Comparison of ENCODE assay signal across 8 cellular contexts in genomic region chr3:149751551-149751950, GRCh38. TPM values are rescaled to one million over a fixed set of nuclear protein-coding genes. Genes with fewer than 3 reads are reported as not detected.
DNase-seq lines count a peak whose midpoint lies in the region; ATAC-seq and TF ChIP-seq lines count a peak whose summit lies in the region.

No MANE protein-coding gene starts in this region.

- H3K9me3 ChIP-seq in tibial artery = no peaks in the 10 kb centered on the region

- H3K4me3 ChIP-seq in tibial artery = peak overlapping the region; percentile 73 to 86

- intact Hi-C loops in tibial artery (cut with DNase I; ENCODE audit: low total_unique reads) = no loop called here

- no peak for DNase-seq in activated T-cell treated with anti-CD3 and anti-CD28 coated beads, Interleukin-2, amount 50 U/mL, for 72 hours
- DNase-seq in activated T-cell treated with anti-CD3 and anti-CD28 coated beads, Interleukin-2, amount 50 U/mL, for 48 hours = no peak
- peak; percentile 5 for DNase-seq in left kidney (ENCODE audit: low read depth, low spot score)
- DNase-seq in tibial artery = no peak
- no peak for DNase-seq in HK-2 (ENCODE audit: unreplicated experiment)
- no peak for DNase-seq in NCI-H187 (lab: John Stamatoyannopoulos, UW)
- DNase-seq in COR-L47 (lab: John Stamatoyannopoulos, UW) = no peak

- peaks cover 0 to 10% (median 5%) of the 10 kb centered on the region in 4 donors for H3K4me1 ChIP-seq in tibial artery

- peaks cover 25% of the 10 kb centered on the region for H3K4me1 Mint-ChIP-seq in activated T-cell treated with anti-CD3 and anti-CD28 coated beads, Interleukin-2, amount 50 U/mL, for 72 hours (ENCODE audit: low read depth)
- peaks cover 35% of the 10 kb centered on the region for H3K4me1 Mint-ChIP-seq in activated naive CD8-positive, alpha-beta T cell (ENCODE audit: low read depth)

- H3K27me3 ChIP-seq in tibial artery = no peaks in the 10 kb centered on the region

- H3K27me3 Mint-ChIP-seq in activated T-cell treated with anti-CD3 and anti-CD28 coated beads, Interleukin-2, amount 50 U/mL, for 72 hours (ENCODE audit: low read depth) = no peaks in the 10 kb centered on the region
- no peaks in the 10 kb centered on the region for H3K27me3 Mint-ChIP-seq in activated naive CD8-positive, alpha-beta T cell

- H3K4me3 Mint-ChIP-seq in activated T-cell treated with anti-CD3 and anti-CD28 coated beads, Interleukin-2, amount 50 U/mL, for 72 hours = peak overlapping the region; percentile 94 to 96
- H3K4me3 Mint-ChIP-seq in activated naive CD8-positive, alpha-beta T cell = peak overlapping the region; percentile 96

- no peak for ATAC-seq in activated T-cell treated with anti-CD3 and anti-CD28 coated beads, Interleukin-2, amount 50 U/mL, for 72 hours (replicated peaks in 1 of 2)

- no peak for TF ChIP-seq CTCF in tibial artery (IDR thresholded peaks at IDR 0.05)

- peak overlapping the region; percentile 78 to 80 for H3K27ac ChIP-seq in tibial artery

- H3K9me3 Mint-ChIP-seq in activated T-cell treated with anti-CD3 and anti-CD28 coated beads, Interleukin-2, amount 50 U/mL, for 72 hours = no peaks in the 10 kb centered on the region
- no peaks in the 10 kb centered on the region for H3K9me3 Mint-ChIP-seq in activated naive CD8-positive, alpha-beta T cell (ENCODE audit: low read depth)

- peaks cover 13 to 18% of the 10 kb centered on the region in 2 donors for H3K36me3 Mint-ChIP-seq in activated T-cell treated with anti-CD3 and anti-CD28 coated beads, Interleukin-2, amount 50 U/mL, for 72 hours (ENCODE audit: insufficient read depth in 2 of 2)
- peaks cover 11% of the 10 kb centered on the region for H3K36me3 Mint-ChIP-seq in activated naive CD8-positive, alpha-beta T cell

- H3K27ac Mint-ChIP-seq in activated T-cell treated with anti-CD3 and anti-CD28 coated beads, Interleukin-2, amount 50 U/mL, for 72 hours = peak overlapping the region; percentile 91
- H3K27ac Mint-ChIP-seq in activated naive CD8-positive, alpha-beta T cell = peak overlapping the region; percentile 91

- H3K36me3 ChIP-seq in tibial artery = peaks cover 29 to 37% (median 36%) of the 10 kb centered on the region in 3 donors

RNA-seq across cellular contexts. Expression of gene COMMD2, which starts 0.7 kb away (rescaled TPM):
- total RNA-seq in activated T-cell treated with anti-CD3 and anti-CD28 coated beads, Interleukin-2, amount 50 U/mL, for 72 hours = 10 to 100 TPM; 35.3 to 40.6 TPM

RNA-seq across cellular contexts. Expression of gene ANKUB1, which starts 40.8 kb away (rescaled TPM):
- not detected for total RNA-seq in activated T-cell treated with anti-CD3 and anti-CD28 coated beads, Interleukin-2, amount 50 U/mL, for 72 hours
